ENCODE assay signal across 8 cellular contexts in genomic region chr4:80362578-80363181, GRCh38. TPM values are rescaled to one million over a fixed set of nuclear protein-coding genes. Genes with fewer than 3 reads are reported as not detected.
A peak's percentile ranks its signal among the peaks of the same experiment; 100 is the strongest.
DNase-seq lines count a peak whose midpoint lies in the region; ATAC-seq lines count a peak whose summit lies in the region.

No MANE protein-coding gene starts in this region.

- H3K27ac ChIP-seq in right cardiac atrium (ENCODE audit: low read length) = no peak overlapping the region

- H3K27me3 ChIP-seq in right cardiac atrium (ENCODE audit: control insufficient read depth, insufficient read depth) = no peaks in the 10 kb centered on the region

- intact Hi-C loops in right cardiac atrium (cut with DNase I) = loop anchor here in 3 of 4 donors (5.0 to 10.0 kb wide), 5 partner anchors 622 to 690 kb away; no protein-coding TSS in a partner anchor

- ATAC-seq in HG02759 (IDR thresholded peaks at IDR 0.05; ENCODE audit: unreplicated experiment) = peak; percentile 73
- ATAC-seq in right cardiac atrium = no peak
- no peak for ATAC-seq in HG03039 (IDR thresholded peaks at IDR 0.05; ENCODE audit: unreplicated experiment)

- H3K4me3 ChIP-seq in right cardiac atrium (ENCODE audit: low read length) = no peak overlapping the region

- H3K4me1 ChIP-seq in right cardiac atrium (ENCODE audit: control insufficient read depth, insufficient read depth, low read length) = no peaks in the 10 kb centered on the region

- DNase-seq in activated gamma-delta T cell treated with Interleukin-2 at 50 U/mL for 16 hours (peak; percentile 42), activated gamma-delta T cell (lab: John Stamatoyannopoulos, UW) (no peak), NCI-H82 (lab: John Stamatoyannopoulos, UW) (peak; percentile 62), right cardiac atrium (peak in 2 of 3 donors; percentile 53 to 54)
- DNase-seq in activated T-cell treated with anti-CD3 and anti-CD28 coated beads, Interleukin-2, amount 50 U/mL, for 48 hours = peak; percentile 40
- DNase-seq in stimulated activated CD4-positive, alpha-beta T cell treated with anti-CD3 and anti-CD28 coated beads, Interleukin-12 subunit alpha, Interleukin-12 subunit beta, amount 100 ng/mL, for 4 hours = peak; percentile 18

- no peaks in the 10 kb centered on the region for H3K9me3 ChIP-seq in right cardiac atrium (ENCODE audit: control insufficient read depth, low read length)

- WGBS in right cardiac atrium = 10% methylated on average over 4 of the region's 4 CpGs

RNA-seq across cellular contexts. Expression of gene CFAP299, which starts 27.1 kb away (rescaled TPM):
- total RNA-seq in right cardiac atrium = not detected
- not detected for polyA plus RNA-seq in right cardiac atrium
